In the genomic region with DNA sequence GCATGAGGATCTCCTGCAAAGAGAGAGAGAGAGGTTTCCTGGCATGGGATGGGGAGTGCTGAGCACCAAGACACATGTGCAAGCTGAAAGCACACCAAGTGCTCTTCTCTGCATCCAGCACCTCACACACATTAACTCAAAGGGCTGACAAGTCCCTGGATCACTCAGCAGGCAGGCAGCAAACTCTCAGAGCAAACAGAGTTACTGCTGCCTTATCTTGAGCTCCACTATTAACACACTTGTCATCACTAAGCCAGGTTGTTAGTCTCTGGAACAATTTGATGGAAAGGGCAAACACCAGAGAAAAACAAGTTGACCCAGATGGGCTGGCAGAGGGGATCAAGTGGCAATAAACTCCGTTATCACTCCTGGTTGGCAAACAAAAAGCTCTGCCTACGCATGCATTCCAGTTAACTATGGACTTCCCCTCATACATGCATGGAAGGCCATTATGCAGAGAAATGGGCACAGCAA, we compare ENCODE assay signal across 10 cellular contexts.
DNase-seq lines count a peak whose midpoint lies in the region; FAIRE-seq and TF ChIP-seq lines count a peak whose summit lies in the region.
"Had no signal": no experiment of that assay in that cellular context is flagged by ENCODE, and none has a peak within 500 bp of the region (broad histone marks: within the 10 kb centered on the region; RNA-seq: fewer than 3 reads in every experiment).

No MANE protein-coding gene starts in this region.

- H3K4me3 ChIP-seq in stomach smooth muscle (ENCODE audit: low read length in 2 of 2) (peak overlapping the region in 1 of 2 donors; percentile 8), Karpas-422 (ENCODE audit: low read length) (no peak overlapping the region)
- H3K4me3 ChIP-seq: adrenal gland had no signal

- peaks cover 21% of the 10 kb centered on the region for H3K36me3 Mint-ChIP-seq in HFFc6 (ENCODE audit: low read depth)

- H3K36me3 ChIP-seq in stomach smooth muscle (ENCODE audit: control insufficient read depth in 2 of 2, insufficient read depth in 2 of 2, low read length in 2 of 2) = no peaks in the 10 kb centered on the region
- H3K36me3 ChIP-seq in Karpas-422 (ENCODE audit: insufficient read depth, low read length) = no peaks in the 10 kb centered on the region
- H3K36me3 ChIP-seq: adrenal gland had no signal

- no peak overlapping the region for H3K4me3 Mint-ChIP-seq in HFFc6

- peak; percentile 86 for FAIRE-seq in islet of Langerhans (lab: Jason Lieb, UNC)

- TF ChIP-seq CTCF in HFFc6 (IDR thresholded peaks at IDR 0.05) = no peak

- peak overlapping the region; percentile 66 for H3K27ac ChIP-seq in stomach smooth muscle (ENCODE audit: low read length)
- H3K27ac ChIP-seq in Karpas-422 (ENCODE audit: low read length) = no peak overlapping the region
- H3K27ac ChIP-seq: adrenal gland had no signal

- H3K9me3 Mint-ChIP-seq in HFFc6 = no peaks in the 10 kb centered on the region; the same call in 1 of the 2 replicates

- H2AFZ ChIP-seq in Karpas-422 (ENCODE audit: low read length) = no peak overlapping the region

- H3K9ac ChIP-seq in stomach smooth muscle (ENCODE audit: low read length in 2 of 2) (no peak overlapping the region), Karpas-422 (ENCODE audit: low read length) (no peak overlapping the region)

- no peak overlapping the region for H3K4me2 ChIP-seq in Karpas-422 (ENCODE audit: low read depth, low read length, poor library complexity, severe bottlenecking)

- H3K9me2 ChIP-seq in Karpas-422 (replicated peaks; ENCODE audit: insufficient read depth, low read length) = no peaks in the 10 kb centered on the region

- no peaks in the 10 kb centered on the region for H3K79me2 ChIP-seq in Karpas-422 (ENCODE audit: low read length)

- H3K9me3 ChIP-seq in stomach smooth muscle (ENCODE audit: control insufficient read depth in 2 of 2, low read length in 2 of 2) (no peaks in the 10 kb centered on the region), Karpas-422 (ENCODE audit: low read length) (no peaks in the 10 kb centered on the region)
- H3K9me3 ChIP-seq: adrenal gland had no signal

- H3K27me3 ChIP-seq in stomach smooth muscle (ENCODE audit: control insufficient read depth in 1 of 2, insufficient read depth in 2 of 2, low read length in 2 of 2) (no peaks in the 10 kb centered on the region), Karpas-422 (ENCODE audit: low read length) (no peaks in the 10 kb centered on the region)
- H3K27me3 ChIP-seq: adrenal gland had no signal

- H3K4me1 Mint-ChIP-seq in HFFc6 (ENCODE audit: low read depth) = peaks cover 90% of the 10 kb centered on the region

- H3K27me3 Mint-ChIP-seq in HFFc6 (ENCODE audit: insufficient read depth) = peaks cover 3% of the 10 kb centered on the region; the same call in 1 of the 2 replicates

- H3K4me1 ChIP-seq in stomach smooth muscle (ENCODE audit: control insufficient read depth, insufficient read depth, low read length) = peaks cover 27% of the 10 kb centered on the region
- no peaks in the 10 kb centered on the region for H3K4me1 ChIP-seq in Karpas-422 (ENCODE audit: low read length)
- H3K4me1 ChIP-seq: adrenal gland had no signal

- no peak for DNase-seq in HFFc6
- peak; percentile 84 for DNase-seq in NCI-H748 (lab: John Stamatoyannopoulos, UW; ENCODE audit: unreplicated experiment)
- no peak for DNase-seq in KG1 (lab: John Stamatoyannopoulos, UW)
- no peak for DNase-seq in Karpas-422
- no peak for DNase-seq in cerebellum (ENCODE audit: low spot score)
- DNase-seq: activated CD8-positive, alpha-beta memory T cell treated with anti-CD3 and anti-CD28 coated beads, Interleukin-2, amount 50 U/mL, for 4 hours; adrenal gland; NCI-H1048 had no signal

- H3K27ac Mint-ChIP-seq in HFFc6 = peak overlapping the region; percentile 41; the same call in 1 of the 2 replicates

- peaks cover 21% of the 10 kb centered on the region; the same call in 1 of the 2 replicates for H4K20me1 ChIP-seq in Karpas-422 (ENCODE audit: insufficient read depth, low read depth, low read length)
